Comparison of ENCODE assay signal across 8 cellular contexts in genomic region chr1:28737245-28738137, GRCh38. TPM values are rescaled to one million over a fixed set of nuclear protein-coding genes. Genes with fewer than 3 reads are reported as not detected.
DNase-seq lines count a peak whose midpoint lies in the region; ATAC-seq and TF ChIP-seq lines count a peak whose summit lies in the region.

No MANE protein-coding gene starts in this region.

- TF ChIP-seq CTCF in HEK293 (tag by site-specific recombination; IDR thresholded peaks at IDR 0.05), result no peak
- no peak for TF ChIP-seq CTCF in chondrocyte (IDR thresholded peaks at IDR 0.05)
- no peak for TF ChIP-seq CTCF in left lung (IDR thresholded peaks at IDR 0.05)

- peaks cover 40 to 47% of the 10 kb centered on the region in 2 experiments for H3K36me3 ChIP-seq in HEK293 (ENCODE audit: control insufficient read depth in 2 of 2, insufficient read depth in 1 of 2, low read length in 2 of 2)
- H3K36me3 ChIP-seq in left lung, result peaks cover 0 to 39% of the 10 kb centered on the region in 2 donors

- no peaks in the 10 kb centered on the region; the same call in 1 of the 2 replicates for H3K4me1 ChIP-seq in HEK293 (ENCODE audit: control insufficient read depth, insufficient read depth, low read length)
- peaks cover 20 to 54% of the 10 kb centered on the region in 2 donors for H3K4me1 ChIP-seq in left lung

- POLR2A ChIA-PET in HEK293 (lab: Yijun Ruan, JAX), result interaction anchor here (0.5 to 2.9 kb wide), 25 partner anchors 9 to 501 kb away, joined by 3 to 73 read pairs (median 5); partner anchors contain the start of genes ATP5IF1, GMEB1, RNU11 and SRSF4

- peak overlapping the region; percentile 95 for H3K27ac ChIP-seq in HEK293 (ENCODE audit: extremely low read depth, low read depth, low read length)
- peak overlapping the region; percentile 97 to 98 for H3K27ac ChIP-seq in left lung

- H3K27ac Mint-ChIP-seq in chondrocyte (ENCODE audit: unreplicated experiment), result peak overlapping the region; percentile 99

- H3K27me3 ChIP-seq in left lung, result no peaks in the 10 kb centered on the region

- peaks cover 40% of the 10 kb centered on the region for H3K4me1 Mint-ChIP-seq in chondrocyte (ENCODE audit: low read depth)

- H3K4me3 ChIP-seq in HEK293 (ENCODE audit: low read depth, low read length) (peak overlapping the region; percentile 98), left lung (peak overlapping the region; percentile 92 to 99)

- ATAC-seq in left lung (peak; percentile 42), GM21390 (IDR thresholded peaks at IDR 0.05; ENCODE audit: unreplicated experiment) (no peak)

- H3K4me3 Mint-ChIP-seq in chondrocyte (ENCODE audit: unreplicated experiment), result peak overlapping the region; percentile 93

- CTCF ChIA-PET in HEK293 (lab: Yijun Ruan, JAX), result interaction anchor here (0.6 to 2.4 kb wide), 14 partner anchors 9 to 425 kb away, joined by 3 to 15 read pairs (median 5); no protein-coding TSS in a partner anchor

- H3K9me3 Mint-ChIP-seq in chondrocyte (ENCODE audit: low read depth), result no peaks in the 10 kb centered on the region

- peaks cover 12% of the 10 kb centered on the region for H3K36me3 Mint-ChIP-seq in chondrocyte (ENCODE audit: low read depth)

- H3K9me3 ChIP-seq in HEK293 (ENCODE audit: control insufficient read depth, insufficient read depth, low read depth, low read length), result no peaks in the 10 kb centered on the region
- no peaks in the 10 kb centered on the region for H3K9me3 ChIP-seq in left lung

- no peaks in the 10 kb centered on the region for H3K27me3 Mint-ChIP-seq in chondrocyte (ENCODE audit: low read depth)

- intact Hi-C loops in left lung (cut with DNase I), result no loop called here

- peak; percentile 62 for DNase-seq in EH (ENCODE audit: low read depth)
- DNase-seq in NCI-H1694 (lab: John Stamatoyannopoulos, UW), result peak; percentile 46
- DNase-seq in activated CD4-positive, CD25-positive, alpha-beta regulatory T cell treated with anti-CD3 and anti-CD28 coated beads, Interleukin-2, amount 50 U/mL, for 72 hours, result peak; percentile 50
- DNase-seq in chondrocyte (ENCODE audit: low spot score), result no peak
- peak; percentile 41 to 80 for DNase-seq in left lung
- peak; percentile 31 to 50 for DNase-seq in stimulated activated CD4-positive, alpha-beta T cell treated with anti-CD3 and anti-CD28 coated beads, Interleukin-4, amount 100 ng/mL, for 4 hours

TF ChIP-seq in HEK293, 187 proteins besides CTCF, POLR2A, EP300 and RAD21 (continues in another document):
- TF ChIP-seq ZNF302 (tag by site-specific recombination; IDR thresholded peaks at IDR 0.05; ENCODE audit: low read depth) (no peak), ZBTB6 (tag by site-specific recombination; IDR thresholded peaks at IDR 0.05) (0 out of 2 replicates have a peak, but pooled peaks have one; percentile 29), PRDM1 (tag by site-specific recombination; IDR thresholded peaks at IDR 0.05) (peak; percentile 90), ZNF223 (tag by site-specific recombination; IDR thresholded peaks at IDR 0.05) (no peak), ZBTB8A (tag by site-specific recombination; IDR thresholded peaks at IDR 0.05) (0 out of 2 replicates have a peak, but pooled peaks have one; percentile 6), ZNF335 (tag by site-specific recombination; conservative IDR thresholded peaks at IDR 0.05) (peak; percentile 61), HOXC10 (CRISPR knock-in tag; IDR thresholded peaks at IDR 0.05) (no peak), ZEB2 (tag by site-specific recombination; IDR thresholded peaks at IDR 0.05) (peak; percentile 30; the same call in 1 of the 2 replicates), ZBTB26 (tag by site-specific recombination; optimal IDR thresholded peaks at IDR 0.05) (no peak), OSR2 (tag by site-specific recombination; IDR thresholded peaks at IDR 0.05) (peak; percentile 41; the same call in 1 of the 2 replicates), ZNF776 (tag by site-specific recombination; IDR thresholded peaks at IDR 0.05; ENCODE audit: borderline replicate concordance) (no peak), PATZ1 (tag by site-specific recombination; IDR thresholded peaks at IDR 0.05) (peak; percentile 42; the same call in 1 of the 2 replicates), ZNF2 (tag by site-specific recombination; IDR thresholded peaks at IDR 0.05) (no peak), MZF1 (tag by site-specific recombination; IDR thresholded peaks at IDR 0.05; ENCODE audit: borderline replicate concordance) (peak; percentile 32; the same call in 1 of the 2 replicates), GLIS1 (tag by site-specific recombination; IDR thresholded peaks at IDR 0.05) (peak; percentile 59), ZXDB (tag by site-specific recombination; IDR thresholded peaks at IDR 0.05) (no peak), ZNF600 (tag by site-specific recombination; IDR thresholded peaks at IDR 0.05) (no peak), KLF10 (tag by site-specific recombination; IDR thresholded peaks at IDR 0.05) (no peak), ZNF341 (tag by site-specific recombination; IDR thresholded peaks at IDR 0.05; ENCODE audit: low read depth) (peak; percentile 65), ZNF311 (tag by site-specific recombination; IDR thresholded peaks at IDR 0.05; ENCODE audit: borderline replicate concordance) (no peak), ZNF624 (tag by site-specific recombination; IDR thresholded peaks at IDR 0.05) (no peak), ZNF423 (tag by site-specific recombination; IDR thresholded peaks at IDR 0.05) (no peak), ZNF202 (tag by site-specific recombination; IDR thresholded peaks at IDR 0.05; ENCODE audit: borderline replicate concordance) (no peak), ZNF24 (tag by site-specific recombination; IDR thresholded peaks at IDR 0.05) (no peak), GLI2 (tag by site-specific recombination; IDR thresholded peaks at IDR 0.05; ENCODE audit: borderline replicate concordance, low read depth) (no peak), KLF7 (tag by site-specific recombination; IDR thresholded peaks at IDR 0.05; ENCODE audit: borderline replicate concordance) (no peak; the same call in 1 of the 2 replicates), ZNF37A (tag by site-specific recombination; IDR thresholded peaks at IDR 0.05) (no peak), ZNF707 (tag by site-specific recombination; IDR thresholded peaks at IDR 0.05) (no peak), ZNF670 (tag by site-specific recombination; IDR thresholded peaks at IDR 0.05; ENCODE audit: low read depth) (no peak), ZNF280C (tag by site-specific recombination; IDR thresholded peaks at IDR 0.05) (no peak), ZNF585B (tag by site-specific recombination; IDR thresholded peaks at IDR 0.05) (0 out of 2 replicates have a peak, but pooled peaks have one; percentile 4)

RNA-seq across cellular contexts. Expression of gene YTHDF2, which starts 0.8 kb away (rescaled TPM):
- total RNA-seq in chondrocyte (56.5 to 68.8 TPM (median 62.0 TPM) in 3 replicates), left lung (10 to 100 TPM; 60.4 to 67.5 TPM)
